8 cellular contexts compared by ENCODE assay signal in the genomic region with DNA sequence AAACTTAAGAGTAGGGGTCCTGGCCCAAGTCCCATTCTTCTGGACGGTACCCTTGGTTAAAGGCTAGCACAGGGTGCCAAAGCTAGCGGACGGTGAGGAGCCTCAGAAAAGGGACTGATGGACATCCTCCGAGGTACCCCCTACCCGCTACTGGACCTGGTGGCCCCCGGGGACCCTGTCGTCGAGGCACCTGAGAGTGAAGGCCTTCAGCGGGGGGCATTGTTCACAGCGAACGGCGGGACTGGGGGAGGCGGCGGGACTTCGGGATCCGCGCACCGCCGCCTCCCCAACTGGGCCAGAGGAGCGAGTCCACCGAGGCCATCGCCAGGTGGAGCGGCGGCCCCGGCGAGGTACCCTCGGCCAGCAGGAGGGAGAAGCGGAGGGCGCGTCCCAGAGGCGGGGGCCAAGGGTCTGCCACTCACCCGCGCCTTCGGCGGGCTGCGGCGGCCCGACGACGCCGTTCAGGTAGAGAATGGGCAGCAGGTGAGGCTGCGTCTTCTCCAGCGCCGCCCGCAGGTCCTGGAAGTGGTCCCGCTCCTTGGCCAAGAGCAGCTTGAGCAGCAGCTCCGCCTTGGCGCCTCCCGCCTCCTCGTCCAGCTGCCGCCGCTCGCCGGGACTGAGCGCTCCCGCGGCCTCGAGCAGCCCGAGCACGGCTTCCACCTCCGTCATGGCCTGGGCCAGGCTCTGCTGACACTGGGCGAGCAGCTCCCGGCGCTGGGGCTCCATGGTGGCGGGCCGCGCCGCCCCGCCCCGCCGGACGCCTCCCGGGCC. TPM values are rescaled to one million over a fixed set of nuclear protein-coding genes. Genes with fewer than 3 reads are reported as not detected.
DNase-seq lines count a peak whose midpoint lies in the region; ATAC-seq and TF ChIP-seq lines count a peak whose summit lies in the region.

No MANE protein-coding gene starts in this region.

- H3K4me3 Mint-ChIP-seq in activated CD4-positive, alpha-beta T cell treated with anti-CD3 and anti-CD28 coated beads, Interleukin-2, amount 10 ng/mL, durations not matched to agents 24 days and 14 days, result peak overlapping the region; percentile 76

- H3K9ac ChIP-seq in colonic mucosa (ENCODE audit: low read depth in 2 of 2, low read length in 2 of 2), result peak overlapping the region; percentile 81 to 93

- H3K27me3 ChIP-seq in SJSA1 (replicated peaks) (no peaks in the 10 kb centered on the region), colonic mucosa (peaks cover 3% of the 10 kb centered on the region), right lobe of liver (no peaks in the 10 kb centered on the region)

- no peaks in the 10 kb centered on the region for H3K9me3 Mint-ChIP-seq in activated CD4-positive, alpha-beta T cell treated with anti-CD3 and anti-CD28 coated beads, Interleukin-2, amount 10 ng/mL, durations not matched to agents 24 days and 14 days

- H3K27ac ChIP-seq in SJSA1 (no peak overlapping the region), colonic mucosa (peak overlapping the region; percentile 53), right lobe of liver (peak overlapping the region in 2 of 3 donors; percentile 36 to 40)

- no peak for TF ChIP-seq POLR2A in right lobe of liver (IDR thresholded peaks at IDR 0.05)

- WGBS in right lobe of liver (ENCODE audit: insufficient coverage, low coverage, low lambda C conversion rate, missing lambda C conversion rate), result 13% methylated on average over 1 of the region's 73 CpGs

- H3K36me3 Mint-ChIP-seq in activated CD4-positive, alpha-beta T cell treated with anti-CD3 and anti-CD28 coated beads, Interleukin-2, amount 10 ng/mL, durations not matched to agents 24 days and 14 days (ENCODE audit: low read depth), result no peaks in the 10 kb centered on the region

- H3K36me3 ChIP-seq in SJSA1 (peaks cover 23% of the 10 kb centered on the region), colonic mucosa (no peaks in the 10 kb centered on the region), right lobe of liver (no peaks in the 10 kb centered on the region)

- peaks cover 8% of the 10 kb centered on the region for H3K4me1 Mint-ChIP-seq in activated CD4-positive, alpha-beta T cell treated with anti-CD3 and anti-CD28 coated beads, Interleukin-2, amount 10 ng/mL, durations not matched to agents 24 days and 14 days

- TF ChIP-seq CTCF in colonic mucosa (IDR thresholded peaks at IDR 0.05) (no peak), right lobe of liver (IDR thresholded peaks at IDR 0.05) (no peak)

- intact Hi-C loops in activated CD4-positive, alpha-beta T cell treated with anti-CD3 and anti-CD28 coated beads, Interleukin-2, amount 10 ng/mL, durations not matched to agents 24 days and 14 days (cut with micrococcal nuclease), result loop anchor here (2.0 kb wide), 1 partner anchor 79 kb away; no protein-coding TSS in a partner anchor
- intact Hi-C loops in colonic mucosa (cut with DNase I) (loop anchor here (5.0 to 10.0 kb wide), 2 partner anchors 79 to 99 kb away; a partner anchor contains a TSS), right lobe of liver (cut with DNase I) (no loop called here)

- no peak for DNase-seq in activated CD4-positive, alpha-beta T cell treated with anti-CD3 and anti-CD28 coated beads, Interleukin-2, amount 10 ng/mL, durations not matched to agents 24 days and 14 days
- no peak for DNase-seq in activated CD4-positive, alpha-beta T cell treated with anti-CD3 and anti-CD28 coated beads, Interleukin-2, amount 50 U/mL, for 4 hours
- DNase-seq in SJSA1 (ENCODE audit: low read depth in 1 of 2, low spot score in 2 of 2) (peak in 1 of 2 experiments; percentile 50), colonic mucosa (peak; percentile 70), right lobe of liver (peak; percentile 55 to 70 (median 60)), superior temporal gyrus (ENCODE audit: extremely low spot score) (no peak)
- DNase-seq in stimulated activated naive CD8-positive, alpha-beta T cell treated with anti-CD3 and anti-CD28 coated beads, Interleukin-15, Interleukin-2, amounts not matched to agents 100 U/mL and 50 U/mL, for 24 hours, result peak; percentile 28

- peak overlapping the region; percentile 97 for H3K4me3 ChIP-seq in SJSA1
- H3K4me3 ChIP-seq in colonic mucosa, result peak overlapping the region; percentile 80
- peak overlapping the region; percentile 53 to 82 (median 69) for H3K4me3 ChIP-seq in right lobe of liver

- ATAC-seq in HG02798 (IDR thresholded peaks at IDR 0.05; ENCODE audit: poor library complexity, unreplicated experiment) (peak; percentile 61), right lobe of liver (peak; percentile 50 to 67 (median 58))
- peak; percentile 62 for ATAC-seq in stimulated activated naive CD8-positive, alpha-beta T cell treated with anti-CD3 and anti-CD28 coated beads, Interleukin-15, Interleukin-2, amounts not matched to agents 100 U/mL and 50 U/mL, for 24 hours

- H3K27me3 Mint-ChIP-seq in activated CD4-positive, alpha-beta T cell treated with anti-CD3 and anti-CD28 coated beads, Interleukin-2, amount 10 ng/mL, durations not matched to agents 24 days and 14 days, result peaks cover 42% of the 10 kb centered on the region

- H3K9me3 ChIP-seq in SJSA1 (replicated peaks), result peaks cover 4% of the 10 kb centered on the region
- H3K9me3 ChIP-seq in colonic mucosa, result no peaks in the 10 kb centered on the region
- no peaks in the 10 kb centered on the region for H3K9me3 ChIP-seq in right lobe of liver

- no peak overlapping the region for H3K27ac Mint-ChIP-seq in activated CD4-positive, alpha-beta T cell treated with anti-CD3 and anti-CD28 coated beads, Interleukin-2, amount 10 ng/mL, durations not matched to agents 24 days and 14 days

- H3K4me1 ChIP-seq in SJSA1 (replicated peaks) (peaks cover 20% of the 10 kb centered on the region), colonic mucosa (peaks cover 9% of the 10 kb centered on the region), right lobe of liver (peaks cover 0 to 7% (median 2%) of the 10 kb centered on the region in 4 donors)

RNA-seq across cellular contexts. Expression of a gene that starts 0.6 kb away (rescaled TPM):
- total RNA-seq in activated CD4-positive, alpha-beta T cell treated with anti-CD3 and anti-CD28 coated beads, Interleukin-2, amount 10 ng/mL, durations not matched to agents 24 days and 14 days, result 5.2 and 5.4 TPM in 2 replicates
- 19.5 and 27.6 TPM in 2 replicates for total RNA-seq in SJSA1 (2014; rRNA removed; shearing (Covaris generic))
- total RNA-seq in colonic mucosa (10 to 100 TPM; 26.1 to 47.5 TPM), right lobe of liver (1 to 10 TPM; 5.6 to 8.8 (median 7.6) TPM)

Comparison
In these comparisons a context has a peak if more than half of its experiments do, and no peak if none do; other contexts are left out.
1. DNase-seq: peak in colonic mucosa (single experiment), right lobe of liver (3 of 3) and stimulated activated naive CD8-positive, alpha-beta T cell treated with anti-CD3 and anti-CD28 coated beads, Interleukin-15, Interleukin-2, amounts not matched to agents 100 U/mL and 50 U/mL, for 24 hours (single experiment); none in activated CD4-positive, alpha-beta T cell treated with anti-CD3 and anti-CD28 coated beads, Interleukin-2, amount 10 ng/mL, durations not matched to agents 24 days and 14 days (single experiment), activated CD4-positive, alpha-beta T cell treated with anti-CD3 and anti-CD28 coated beads, Interleukin-2, amount 50 U/mL, for 4 hours (0 of 2) and superior temporal gyrus (single experiment).
2. intact Hi-C loops: an anchor here in activated CD4-positive, alpha-beta T cell treated with anti-CD3 and anti-CD28 coated beads, Interleukin-2, amount 10 ng/mL, durations not matched to agents 24 days and 14 days (2.0 kb wide) and colonic mucosa (5.0 to 10.0 kb wide); none called in right lobe of liver.
3. Peak in every context shown above with its lines, with median percentiles within 50 percentile points of each other: ATAC-seq and H3K4me3 ChIP-seq.